In genomic region chr13:66469745-66470144, GRCh38 we compare ENCODE assay signal across 2 cellular contexts.
TF ChIP-seq lines count a peak whose summit lies in the region.

No MANE protein-coding gene starts in this region.

TF ChIP-seq in SK-N-SH, 30 proteins besides CTCF, POLR2A, EP300 and RAD21 (continued from another document):
- TF ChIP-seq, protein P1, sequence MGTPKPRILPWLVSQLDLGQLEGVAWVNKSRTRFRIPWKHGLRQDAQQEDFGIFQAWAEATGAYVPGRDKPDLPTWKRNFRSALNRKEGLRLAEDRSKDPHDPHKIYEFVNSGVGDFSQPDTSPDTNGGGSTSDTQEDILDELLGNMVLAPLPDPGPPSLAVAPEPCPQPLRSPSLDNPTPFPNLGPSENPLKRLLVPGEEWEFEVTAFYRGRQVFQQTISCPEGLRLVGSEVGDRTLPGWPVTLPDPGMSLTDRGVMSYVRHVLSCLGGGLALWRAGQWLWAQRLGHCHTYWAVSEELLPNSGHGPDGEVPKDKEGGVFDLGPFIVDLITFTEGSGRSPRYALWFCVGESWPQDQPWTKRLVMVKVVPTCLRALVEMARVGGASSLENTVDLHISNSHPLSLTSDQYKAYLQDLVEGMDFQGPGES (IDR thresholded peaks at IDR 0.05; ENCODE audit: low read depth, low read length): no peak
- no peak for TF ChIP-seq RFX5 (IDR thresholded peaks at IDR 0.05; ENCODE audit: low read length)
- TF ChIP-seq NRF1 (IDR thresholded peaks at IDR 0.05; ENCODE audit: low read depth, low read length): no peak
- TF ChIP-seq, protein P2, sequence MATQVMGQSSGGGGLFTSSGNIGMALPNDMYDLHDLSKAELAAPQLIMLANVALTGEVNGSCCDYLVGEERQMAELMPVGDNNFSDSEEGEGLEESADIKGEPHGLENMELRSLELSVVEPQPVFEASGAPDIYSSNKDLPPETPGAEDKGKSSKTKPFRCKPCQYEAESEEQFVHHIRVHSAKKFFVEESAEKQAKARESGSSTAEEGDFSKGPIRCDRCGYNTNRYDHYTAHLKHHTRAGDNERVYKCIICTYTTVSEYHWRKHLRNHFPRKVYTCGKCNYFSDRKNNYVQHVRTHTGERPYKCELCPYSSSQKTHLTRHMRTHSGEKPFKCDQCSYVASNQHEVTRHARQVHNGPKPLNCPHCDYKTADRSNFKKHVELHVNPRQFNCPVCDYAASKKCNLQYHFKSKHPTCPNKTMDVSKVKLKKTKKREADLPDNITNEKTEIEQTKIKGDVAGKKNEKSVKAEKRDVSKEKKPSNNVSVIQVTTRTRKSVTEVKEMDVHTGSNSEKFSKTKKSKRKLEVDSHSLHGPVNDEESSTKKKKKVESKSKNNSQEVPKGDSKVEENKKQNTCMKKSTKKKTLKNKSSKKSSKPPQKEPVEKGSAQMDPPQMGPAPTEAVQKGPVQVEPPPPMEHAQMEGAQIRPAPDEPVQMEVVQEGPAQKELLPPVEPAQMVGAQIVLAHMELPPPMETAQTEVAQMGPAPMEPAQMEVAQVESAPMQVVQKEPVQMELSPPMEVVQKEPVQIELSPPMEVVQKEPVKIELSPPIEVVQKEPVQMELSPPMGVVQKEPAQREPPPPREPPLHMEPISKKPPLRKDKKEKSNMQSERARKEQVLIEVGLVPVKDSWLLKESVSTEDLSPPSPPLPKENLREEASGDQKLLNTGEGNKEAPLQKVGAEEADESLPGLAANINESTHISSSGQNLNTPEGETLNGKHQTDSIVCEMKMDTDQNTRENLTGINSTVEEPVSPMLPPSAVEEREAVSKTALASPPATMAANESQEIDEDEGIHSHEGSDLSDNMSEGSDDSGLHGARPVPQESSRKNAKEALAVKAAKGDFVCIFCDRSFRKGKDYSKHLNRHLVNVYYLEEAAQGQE (IDR thresholded peaks at IDR 0.05; ENCODE audit: low read depth, low read length): no peak
- TF ChIP-seq PBX3 (IDR thresholded peaks at IDR 0.05): no peak
- TF ChIP-seq TAF1 (IDR thresholded peaks at IDR 0.05; ENCODE audit: borderline replicate concordance, low read depth, low read length): no peak
- no peak for TF ChIP-seq MXI1 (IDR thresholded peaks at IDR 0.05; ENCODE audit: low read depth, low read length)

TF ChIP-seq in SK-N-SH treated with all-trans-retinoic acid at 6 μM for 48 hours, 23 proteins besides CTCF, POLR2A, EP300 and RAD21 (continued from another document):
- TF ChIP-seq, protein P3, sequence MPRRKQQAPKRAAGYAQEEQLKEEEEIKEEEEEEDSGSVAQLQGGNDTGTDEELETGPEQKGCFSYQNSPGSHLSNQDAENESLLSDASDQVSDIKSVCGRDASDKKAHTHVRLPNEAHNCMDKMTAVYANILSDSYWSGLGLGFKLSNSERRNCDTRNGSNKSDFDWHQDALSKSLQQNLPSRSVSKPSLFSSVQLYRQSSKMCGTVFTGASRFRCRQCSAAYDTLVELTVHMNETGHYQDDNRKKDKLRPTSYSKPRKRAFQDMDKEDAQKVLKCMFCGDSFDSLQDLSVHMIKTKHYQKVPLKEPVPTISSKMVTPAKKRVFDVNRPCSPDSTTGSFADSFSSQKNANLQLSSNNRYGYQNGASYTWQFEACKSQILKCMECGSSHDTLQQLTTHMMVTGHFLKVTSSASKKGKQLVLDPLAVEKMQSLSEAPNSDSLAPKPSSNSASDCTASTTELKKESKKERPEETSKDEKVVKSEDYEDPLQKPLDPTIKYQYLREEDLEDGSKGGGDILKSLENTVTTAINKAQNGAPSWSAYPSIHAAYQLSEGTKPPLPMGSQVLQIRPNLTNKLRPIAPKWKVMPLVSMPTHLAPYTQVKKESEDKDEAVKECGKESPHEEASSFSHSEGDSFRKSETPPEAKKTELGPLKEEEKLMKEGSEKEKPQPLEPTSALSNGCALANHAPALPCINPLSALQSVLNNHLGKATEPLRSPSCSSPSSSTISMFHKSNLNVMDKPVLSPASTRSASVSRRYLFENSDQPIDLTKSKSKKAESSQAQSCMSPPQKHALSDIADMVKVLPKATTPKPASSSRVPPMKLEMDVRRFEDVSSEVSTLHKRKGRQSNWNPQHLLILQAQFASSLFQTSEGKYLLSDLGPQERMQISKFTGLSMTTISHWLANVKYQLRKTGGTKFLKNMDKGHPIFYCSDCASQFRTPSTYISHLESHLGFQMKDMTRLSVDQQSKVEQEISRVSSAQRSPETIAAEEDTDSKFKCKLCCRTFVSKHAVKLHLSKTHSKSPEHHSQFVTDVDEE (CRISPR knock-in tag; IDR thresholded peaks at IDR 0.05): no peak
- TF ChIP-seq GLIS3 (CRISPR knock-in tag; IDR thresholded peaks at IDR 0.05): no peak
